Comparison of ENCODE assay signal across 10 cellular contexts in genomic region chr6:132734694-132735236, GRCh38. TPM values are rescaled to one million over a fixed set of nuclear protein-coding genes. Genes with fewer than 3 reads are reported as not detected.
DNase-seq lines count a peak whose midpoint lies in the region; TF ChIP-seq lines count a peak whose summit lies in the region.
"Had no signal": no experiment of that assay in that cellular context is flagged by ENCODE, and none has a peak within 500 bp of the region (broad histone marks: within the 10 kb centered on the region; RNA-seq: fewer than 3 reads in every experiment).

No MANE protein-coding gene starts in this region.

- TF ChIP-seq CTCF in 22Rv1 (IDR thresholded peaks at IDR 0.05) (peak; percentile 54), HEK293 (tag by site-specific recombination; IDR thresholded peaks at IDR 0.05) (no peak), mesothelial cell of epicardium (IDR thresholded peaks at IDR 0.05; ENCODE audit: unreplicated experiment) (no peak)

- no peak overlapping the region for H3K4me3 ChIP-seq in HEK293 (ENCODE audit: low read depth, low read length)

- peaks cover 8% of the 10 kb centered on the region for H3K9me3 Mint-ChIP-seq in mesothelial cell of epicardium

- H3K27me3 Mint-ChIP-seq in mesothelial cell of epicardium (ENCODE audit: low read depth): peaks cover 13% of the 10 kb centered on the region

- no peaks in the 10 kb centered on the region for H3K4me1 ChIP-seq in HEK293 (ENCODE audit: control insufficient read depth, insufficient read depth, low read length)

- no peaks in the 10 kb centered on the region for H3K36me3 ChIP-seq in HEK293 (ENCODE audit: control insufficient read depth in 2 of 2, insufficient read depth in 1 of 2, low read length in 2 of 2)

- no peaks in the 10 kb centered on the region for H3K36me3 Mint-ChIP-seq in mesothelial cell of epicardium

- H3K27ac ChIP-seq in 22Rv1 (no peak overlapping the region), HEK293 (ENCODE audit: extremely low read depth, low read depth, low read length) (no peak overlapping the region)

- no peak overlapping the region for H3K27ac Mint-ChIP-seq in mesothelial cell of epicardium

- no peak overlapping the region for H3K4me3 Mint-ChIP-seq in mesothelial cell of epicardium

- H3K9me3 ChIP-seq in HEK293 (ENCODE audit: control insufficient read depth, insufficient read depth, low read depth, low read length): no peaks in the 10 kb centered on the region

- in situ Hi-C loops in SK-MEL-5 (cut with HindIII; ENCODE audit: low pct_unique_long_range_greater_than_20kb, low sequenced_read_pairs): no loop called here

- DNase-seq in SK-MEL-5 (ENCODE audit: low read depth, low spot score): peak; percentile 53
- peak; percentile 15 for DNase-seq in globus pallidus (ENCODE audit: low spot score)
- no peak for DNase-seq in mesothelial cell of epicardium (ENCODE audit: low spot score in 2 of 2, unreplicated experiment in 2 of 2)
- no peak for DNase-seq in occipital lobe (lab: John Stamatoyannopoulos, UW)
- no peak for DNase-seq in iPS-NIHi11 (ENCODE audit: low spot score)
- DNase-seq in stimulated activated CD4-positive, alpha-beta T cell treated with anti-CD3 and anti-CD28 coated beads, Interleukin-4, amount 100 ng/mL, for 4 hours: no peak
- DNase-seq: activated T-cell treated with anti-CD3 and anti-CD28 coated beads, Interleukin-2, amount 50 U/mL, for 1 hour had no signal

- POLR2A ChIA-PET in HEK293 (lab: Yijun Ruan, JAX): no interaction called here

- CTCF ChIA-PET in HEK293 (lab: Yijun Ruan, JAX): interaction anchor here (0.7 to 3.7 kb wide), 9 partner anchors 8 to 669 kb away, joined by 3 to 19 read pairs (median 3); no protein-coding TSS in a partner anchor

- H3K4me1 Mint-ChIP-seq in mesothelial cell of epicardium: peaks cover 2% of the 10 kb centered on the region

TF ChIP-seq in HEK293, 187 proteins besides CTCF, POLR2A, EP300 and RAD21:
- TF ChIP-seq ZNF654 (tag by site-specific recombination; IDR thresholded peaks at IDR 0.05; ENCODE audit: low read depth) (0 out of 2 replicates have a peak, but pooled peaks have one; percentile 15), ZNF544 (tag by site-specific recombination; IDR thresholded peaks at IDR 0.05) (no peak)

RNA-seq across cellular contexts. Expression of gene VNN1, which starts 20.9 kb away (rescaled TPM):
- total RNA-seq in SK-MEL-5 (2014; rRNA removed; shearing (Covaris generic)): not detected in 2 replicates
- not detected in 2 replicates for polyA plus RNA-seq in SK-MEL-5 (2015; cell fraction: cytosol; rRNA removed)
- not detected in 2 replicates for polyA plus RNA-seq in SK-MEL-5 (2015; cell fraction: nucleus; rRNA removed)
- not detected in 3 replicates for total RNA-seq in mesothelial cell of epicardium
- total RNA-seq in occipital lobe: not detected

RNA-seq across cellular contexts. Expression of gene VNN2, which starts 22.9 kb away (rescaled TPM):
- 0.08 and 0.34 TPM in 2 replicates for total RNA-seq in SK-MEL-5 (2014; rRNA removed; shearing (Covaris generic))
- polyA plus RNA-seq in SK-MEL-5 (2015; cell fraction: cytosol; rRNA removed): 0.49 and 0.75 TPM in 2 replicates
- 0.60 and 2.1 TPM in 2 replicates for polyA plus RNA-seq in SK-MEL-5 (2015; cell fraction: nucleus; rRNA removed)
- total RNA-seq in mesothelial cell of epicardium: not detected in 3 replicates
- 0.94 TPM for total RNA-seq in occipital lobe
- total RNA-seq: glomerular endothelial cell had no signal

Comparison
In these comparisons a context has a peak if more than half of its experiments do, and no peak if none do; other contexts are left out.
1. DNase-seq: peak in SK-MEL-5 (single experiment) and globus pallidus (single experiment); none in mesothelial cell of epicardium (0 of 2), occipital lobe (single experiment), iPS-NIHi11 (single experiment) and stimulated activated CD4-positive, alpha-beta T cell treated with anti-CD3 and anti-CD28 coated beads, Interleukin-4, amount 100 ng/mL, for 4 hours (0 of 2).